Comparison of ENCODE assay signal across 15 cellular contexts in the genomic region with DNA sequence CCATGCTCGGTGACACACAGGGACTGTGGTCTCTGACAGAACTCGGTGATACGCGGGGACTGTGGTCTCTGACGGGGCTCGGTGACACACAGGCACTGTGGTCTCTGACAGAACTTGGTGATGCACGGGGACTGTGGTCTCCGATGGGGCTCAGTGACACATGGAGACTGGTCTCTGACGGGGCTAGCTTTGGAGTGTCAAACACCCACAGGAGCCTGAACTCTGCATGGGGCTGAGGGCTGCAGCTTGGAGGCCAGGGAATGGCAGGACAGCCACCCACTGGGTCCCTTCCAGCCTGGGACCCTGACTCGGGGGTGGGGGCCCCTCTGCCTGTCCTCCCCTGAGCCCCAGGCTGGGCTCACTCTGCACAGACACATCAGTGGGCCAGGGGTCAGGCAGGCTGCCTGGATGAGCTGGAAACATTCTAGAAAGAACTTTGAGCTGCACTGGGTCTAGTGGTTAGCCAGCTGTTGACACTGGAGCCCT. TPM values are rescaled to one million over a fixed set of nuclear protein-coding genes. Genes with fewer than 3 reads are reported as not detected.
"Had no signal": no experiment of that assay in that cellular context is flagged by ENCODE, and none has a peak within 500 bp of the region (broad histone marks: within the 10 kb centered on the region; RNA-seq: fewer than 3 reads in every experiment).

No MANE protein-coding gene starts in this region.

- H3K36me3 Mint-ChIP-seq: activated naive CD8-positive, alpha-beta T cell treated with anti-CD3 and anti-CD28 coated beads, Interleukin-2, amount 10 ng/mL, durations not matched to agents 7 days and 5 days; memory B cell had no signal

- H3K4me1 ChIP-seq: colonic mucosa, left lung, SJSA1, upper lobe of left lung had no signal

- H3K36me3 ChIP-seq: cardiac muscle cell, colonic mucosa, left lung, ovary, SJSA1, upper lobe of left lung had no signal

- H3K27me3 ChIP-seq: cardiac muscle cell, colonic mucosa, ovary, upper lobe of left lung had no signal

- H3K9me3 Mint-ChIP-seq: activated naive CD8-positive, alpha-beta T cell treated with anti-CD3 and anti-CD28 coated beads, Interleukin-2, amount 10 ng/mL, durations not matched to agents 7 days and 5 days; activated T-helper 2 cell treated with anti-CD3 and anti-CD28 coated beads, Interferon-gamma antibody, Interleukin-2, Interleukin-4, amounts not matched to agents 10 μg/mL and 5 μg/mL and 100 μg/mL, durations not matched to agents 14 hours and 24 hours and 36 hours; memory B cell had no signal

- H3K4me3 Mint-ChIP-seq: activated naive CD8-positive, alpha-beta T cell treated with anti-CD3 and anti-CD28 coated beads, Interleukin-2, amount 10 ng/mL, durations not matched to agents 7 days and 5 days; memory B cell had no signal

- H3K9me3 ChIP-seq: colonic mucosa, left lung, ovary, SJSA1, upper lobe of left lung had no signal

- H3K4me1 Mint-ChIP-seq: activated naive CD8-positive, alpha-beta T cell treated with anti-CD3 and anti-CD28 coated beads, Interleukin-2, amount 10 ng/mL, durations not matched to agents 7 days and 5 days; memory B cell had no signal

- DNase-seq: activated CD4-positive, alpha-beta T cell treated with anti-CD3 and anti-CD28 coated beads for 1 hour; activated naive CD8-positive, alpha-beta T cell treated with anti-CD3 and anti-CD28 coated beads, Interleukin-2, amount 10 ng/mL, durations not matched to agents 7 days and 5 days; aorta; colonic mucosa; foreskin melanocyte; ovary; stimulated activated CD4-positive, alpha-beta T cell treated with anti-CD3 and anti-CD28 coated beads, Interleukin-4, amount 100 ng/mL, for 24 hours; SW 1271; upper lobe of left lung had no signal

- H3K4me3 ChIP-seq: cardiac muscle cell, colonic mucosa, left lung, ovary, SJSA1, upper lobe of left lung had no signal

- H3K27ac Mint-ChIP-seq: activated naive CD8-positive, alpha-beta T cell treated with anti-CD3 and anti-CD28 coated beads, Interleukin-2, amount 10 ng/mL, durations not matched to agents 7 days and 5 days; activated T-helper 2 cell treated with anti-CD3 and anti-CD28 coated beads, Interferon-gamma antibody, Interleukin-2, Interleukin-4, amounts not matched to agents 10 μg/mL and 5 μg/mL and 100 μg/mL, durations not matched to agents 14 hours and 24 hours and 36 hours; memory B cell had no signal

- H3K27ac ChIP-seq: cardiac muscle cell, colonic mucosa, left lung, ovary, SJSA1, upper lobe of left lung had no signal

RNA-seq across cellular contexts. Expression of gene DISP3, which starts 49.7 kb away (rescaled TPM):
- total RNA-seq: SJSA1, subcutaneous adipose tissue had no signal
